In the genomic region with DNA sequence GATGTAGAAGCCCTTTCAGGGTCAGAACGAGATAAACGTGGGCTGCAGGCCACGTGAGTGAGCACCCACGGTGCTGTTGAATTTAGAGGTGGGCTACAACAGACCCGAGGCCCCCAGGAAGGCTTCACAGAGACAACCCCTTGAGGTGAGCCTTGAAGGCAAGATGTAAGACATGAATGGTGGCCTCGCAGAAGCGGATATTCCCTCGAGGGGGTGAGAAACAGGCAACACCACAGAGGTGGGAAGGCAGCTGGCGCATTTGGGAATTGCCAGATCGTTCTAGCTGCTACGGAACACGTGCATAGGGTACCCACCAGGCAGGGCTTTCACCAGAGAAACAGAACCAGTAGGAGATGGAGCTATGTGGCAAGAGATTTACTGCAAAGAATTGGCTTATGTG, we compare ENCODE assay signal across 32 cellular contexts.
"Had no signal": no experiment of that assay in that cellular context is flagged by ENCODE, and none has a peak within 500 bp of the region (broad histone marks: within the 10 kb centered on the region; RNA-seq: fewer than 3 reads in every experiment).

No MANE protein-coding gene starts in this region.

- H3K4me1 ChIP-seq: body of pancreas had no signal

- H3K27me3 ChIP-seq: adrenal gland, body of pancreas, esophagus muscularis mucosa, foreskin keratinocyte, gastroesophageal sphincter had no signal

- ATAC-seq: activated CD4-positive, alpha-beta T cell treated with anti-CD3 and anti-CD28 coated beads for 36 hours; activated CD8-positive, alpha-beta memory T cell treated with anti-CD3 and anti-CD28 coated beads, Interleukin-2, amount 10 ng/mL, durations not matched to agents 7 days and 5 days; activated CD8-positive, alpha-beta T cell treated with anti-CD3 and anti-CD28 coated beads, Interleukin-2, amount 10 ng/mL, durations not matched to agents 7 days and 5 days; activated naive CD8-positive, alpha-beta T cell treated with anti-CD3 and anti-CD28 coated beads, Interleukin-2, amount 50 U/mL, for 24 hours; body of pancreas; effector memory CD8-positive, alpha-beta T cell; foreskin keratinocyte; gastroesophageal sphincter; T-cell had no signal

- DNase-seq: activated CD4-positive, alpha-beta memory T cell treated with anti-CD3 and anti-CD28 coated beads for 36 hours; activated CD4-positive, alpha-beta T cell treated with anti-CD3 and anti-CD28 coated beads for 36 hours; activated CD4-positive, alpha-beta T cell treated with anti-CD3 and anti-CD28 coated beads, Interleukin-2, amount 10 ng/mL, durations not matched to agents 24 days and 14 days; activated CD4-positive, CD25-positive, alpha-beta regulatory T cell; activated CD4-positive, CD25-positive, alpha-beta regulatory T cell treated with anti-CD3 and anti-CD28 coated beads, Interleukin-2, amount 50 U/mL, for 72 hours; activated CD8-positive, alpha-beta memory T cell treated with anti-CD3 and anti-CD28 coated beads, Interleukin-2, amount 10 ng/mL, durations not matched to agents 7 days and 5 days; activated CD8-positive, alpha-beta memory T cell treated with anti-CD3 and anti-CD28 coated beads, Interleukin-2, amount 50 U/mL, for 4 hours; activated CD8-positive, alpha-beta T cell treated with anti-CD3 and anti-CD28 coated beads, Interleukin-2, amount 10 ng/mL, durations not matched to agents 7 days and 5 days; activated effector memory CD4-positive, alpha-beta T cell treated with anti-CD3 and anti-CD28 coated beads, Interleukin-2, amount 50 U/mL, for 16 hours; activated naive CD4-positive, alpha-beta T cell treated with anti-CD3 and anti-CD28 coated beads for 36 hours; activated naive CD8-positive, alpha-beta T cell treated with anti-CD3 and anti-CD28 coated beads for 36 hours; activated naive CD8-positive, alpha-beta T cell treated with anti-CD3 and anti-CD28 coated beads, Interleukin-2, amount 50 U/mL, for 24 hours; activated T-cell treated with anti-CD3 and anti-CD28 coated beads, Interleukin-2, amount 50 U/mL, for 1 hour; activated T-cell treated with anti-CD3 and anti-CD28 coated beads, Interleukin-2, amount 50 U/mL, for 48 hours; adrenal gland; amygdala; aorta; body of pancreas; central memory CD4-positive, alpha-beta T cell; cerebellar nuclear complex; dermis blood vessel endothelial cell; effector CD4-positive, alpha-beta T cell; effector memory CD8-positive, alpha-beta T cell; erythroblast; foreskin keratinocyte; SW 1271; T-cell; T-helper 9 cell; WERI-Rb-1 had no signal

- H3K9me3 ChIP-seq: adrenal gland, body of pancreas, esophagus muscularis mucosa, gastroesophageal sphincter had no signal

- H3K27ac ChIP-seq: body of pancreas, foreskin keratinocyte, WERI-Rb-1 had no signal

- H3K36me3 ChIP-seq: adrenal gland, esophagus muscularis mucosa, gastroesophageal sphincter, WERI-Rb-1 had no signal

- H3K4me3 ChIP-seq: adrenal gland, body of pancreas, coronary artery, esophagus muscularis mucosa, gastroesophageal sphincter had no signal
